9 cellular contexts compared by ENCODE assay signal in genomic region chr2:127084611-127085031, GRCh38. TPM values are rescaled to one million over a fixed set of nuclear protein-coding genes. Genes with fewer than 3 reads are reported as not detected.
DNase-seq lines count a peak whose midpoint lies in the region; ATAC-seq and TF ChIP-seq lines count a peak whose summit lies in the region.
"Had no signal": no experiment of that assay in that cellular context is flagged by ENCODE, and none has a peak within 500 bp of the region (broad histone marks: within the 10 kb centered on the region; RNA-seq: fewer than 3 reads in every experiment).

No MANE protein-coding gene starts in this region.

- H3K4me1 ChIP-seq in CD4-positive, CD25-positive, alpha-beta regulatory T cell (ENCODE audit: control insufficient read depth, insufficient read depth, low read length, poor library complexity, severe bottlenecking) = peaks cover 54% of the 10 kb centered on the region
- H3K4me1 ChIP-seq in colonic mucosa = peaks cover 39% of the 10 kb centered on the region
- H3K4me1 ChIP-seq in ovary (ENCODE audit: insufficient read depth) = peaks cover 38% of the 10 kb centered on the region
- no peaks in the 10 kb centered on the region for H3K4me1 ChIP-seq in aorta (ENCODE audit: control insufficient read depth in 1 of 2, insufficient read depth in 2 of 2, low read length in 2 of 2)

- H3K4me1 Mint-ChIP-seq in CD4-positive, CD25-positive, alpha-beta regulatory T cell = peaks cover 4 to 53% (median 19%) of the 10 kb centered on the region in 4 donors
- peaks cover 41% of the 10 kb centered on the region for H3K4me1 Mint-ChIP-seq in T-helper 1 cell treated with Interleukin-12 subunit alpha and Interleukin-12 subunit beta and Interleukin-4 antibody, amounts not matched to agents 30 μg/mL and 1 μg/mL, for 36 hours (ENCODE audit: low read depth)

- no peak for TF ChIP-seq CTCF in colonic mucosa (IDR thresholded peaks at IDR 0.05)
- TF ChIP-seq CTCF in ovary (IDR thresholded peaks at IDR 0.05) = no peak

- peak overlapping the region in 3 of 4 donors; percentile 26 to 84 (median 56) for H3K4me3 Mint-ChIP-seq in CD4-positive, CD25-positive, alpha-beta regulatory T cell
- peak overlapping the region; percentile 46 for H3K4me3 Mint-ChIP-seq in T-helper 1 cell treated with Interleukin-12 subunit alpha and Interleukin-12 subunit beta and Interleukin-4 antibody, amounts not matched to agents 30 μg/mL and 1 μg/mL, for 36 hours

- WGBS in ovary, 3 donors = 40 to 54% (median 46%) methylated on average over 6 to 7 of the region's 7 CpGs
- WGBS in aorta, 2 donors = 78 to 81% methylated on average over 7 of the region's 7 CpGs

- no peaks in the 10 kb centered on the region for H3K9me3 ChIP-seq in CD4-positive, CD25-positive, alpha-beta regulatory T cell (ENCODE audit: control insufficient read depth in 2 of 2, low read length in 2 of 2)
- H3K9me3 ChIP-seq in colonic mucosa = no peaks in the 10 kb centered on the region
- no peaks in the 10 kb centered on the region for H3K9me3 ChIP-seq in ovary
- no peaks in the 10 kb centered on the region for H3K9me3 ChIP-seq in aorta (ENCODE audit: control insufficient read depth, low read length)

- TF ChIP-seq POLR2A in ovary (IDR thresholded peaks at IDR 0.05) = no peak

- no peaks in the 10 kb centered on the region for H3K27me3 Mint-ChIP-seq in CD4-positive, CD25-positive, alpha-beta regulatory T cell
- H3K27me3 Mint-ChIP-seq in T-helper 1 cell treated with Interleukin-12 subunit alpha and Interleukin-12 subunit beta and Interleukin-4 antibody, amounts not matched to agents 30 μg/mL and 1 μg/mL, for 36 hours (ENCODE audit: low read depth) = no peaks in the 10 kb centered on the region

- intact Hi-C loops in colonic mucosa (cut with DNase I) = no loop called here
- intact Hi-C loops in ovary (cut with DNase I) = loop anchor here in 1 of 4 donors (10.0 kb wide), 1 partner anchor 70 kb away; no protein-coding TSS in a partner anchor
- intact Hi-C loops in aorta (cut with DNase I) = no loop called here

- H3K27me3 ChIP-seq in CD4-positive, CD25-positive, alpha-beta regulatory T cell (ENCODE audit: control insufficient read depth, insufficient read depth, low read length) = no peaks in the 10 kb centered on the region
- no peaks in the 10 kb centered on the region for H3K27me3 ChIP-seq in colonic mucosa
- H3K27me3 ChIP-seq in ovary = no peaks in the 10 kb centered on the region
- no peaks in the 10 kb centered on the region for H3K27me3 ChIP-seq in aorta (ENCODE audit: control insufficient read depth in 1 of 2, insufficient read depth in 2 of 2, low read length in 1 of 2)

- no peak for TF ChIP-seq EP300 in ovary (IDR thresholded peaks at IDR 0.05)

- peak overlapping the region; percentile 51 for H3K27ac ChIP-seq in CD4-positive, CD25-positive, alpha-beta regulatory T cell (ENCODE audit: insufficient read depth, low read length, poor library complexity, severe bottlenecking)
- peak overlapping the region; percentile 64 for H3K27ac ChIP-seq in colonic mucosa
- peak overlapping the region; percentile 69 to 90 for H3K27ac ChIP-seq in ovary
- no peak overlapping the region for H3K27ac ChIP-seq in aorta (ENCODE audit: low read depth in 1 of 2, low read length in 2 of 2)

- ATAC-seq in CD4-positive, CD25-positive, alpha-beta regulatory T cell (ENCODE audit: low read depth in 2 of 2) = no peak
- ATAC-seq in aorta (ENCODE audit: low FRiP score) = no peak
- ATAC-seq in GM18519 (IDR thresholded peaks at IDR 0.05; ENCODE audit: low FRiP score, unreplicated experiment) = no peak

- no peaks in the 10 kb centered on the region for H3K36me3 Mint-ChIP-seq in CD4-positive, CD25-positive, alpha-beta regulatory T cell
- no peaks in the 10 kb centered on the region for H3K36me3 Mint-ChIP-seq in T-helper 1 cell treated with Interleukin-12 subunit alpha and Interleukin-12 subunit beta and Interleukin-4 antibody, amounts not matched to agents 30 μg/mL and 1 μg/mL, for 36 hours (ENCODE audit: low read depth)

- H3K9ac ChIP-seq in colonic mucosa (ENCODE audit: low read depth in 2 of 2, low read length in 2 of 2) = peak overlapping the region in 1 of 2 donors; percentile 70

- no peak overlapping the region for H3K4me3 ChIP-seq in CD4-positive, CD25-positive, alpha-beta regulatory T cell (ENCODE audit: low read depth, low read length)
- no peak overlapping the region for H3K4me3 ChIP-seq in colonic mucosa
- H3K4me3 ChIP-seq in ovary = peak overlapping the region; percentile 8
- no peak overlapping the region for H3K4me3 ChIP-seq in aorta (ENCODE audit: low read length in 2 of 2)

- no peaks in the 10 kb centered on the region for H3K36me3 ChIP-seq in CD4-positive, CD25-positive, alpha-beta regulatory T cell (ENCODE audit: control insufficient read depth, insufficient read depth, low read length)
- no peaks in the 10 kb centered on the region for H3K36me3 ChIP-seq in colonic mucosa
- no peaks in the 10 kb centered on the region for H3K36me3 ChIP-seq in ovary
- H3K36me3 ChIP-seq in aorta (ENCODE audit: control insufficient read depth in 1 of 2, insufficient read depth in 2 of 2, low read length in 1 of 2) = no peaks in the 10 kb centered on the region

- DNase-seq in CD4-positive, CD25-positive, alpha-beta regulatory T cell = peak in 2 of 3 donors; percentile 31 to 40
- DNase-seq in colonic mucosa (no peak), ovary (no peak), D341Med (ENCODE audit: low spot score) (no peak), NCI-H146 (lab: John Stamatoyannopoulos, UW) (no peak), aorta (no peak)
- DNase-seq: cortex of kidney had no signal

- H3K27ac Mint-ChIP-seq in CD4-positive, CD25-positive, alpha-beta regulatory T cell = peak overlapping the region; percentile 29 to 82 (median 79)
- H3K27ac Mint-ChIP-seq in T-helper 1 cell treated with Interleukin-12 subunit alpha and Interleukin-12 subunit beta and Interleukin-4 antibody, amounts not matched to agents 30 μg/mL and 1 μg/mL, for 36 hours = peak overlapping the region; percentile 82

- no peaks in the 10 kb centered on the region for H3K9me3 Mint-ChIP-seq in CD4-positive, CD25-positive, alpha-beta regulatory T cell
- no peaks in the 10 kb centered on the region for H3K9me3 Mint-ChIP-seq in T-helper 1 cell treated with Interleukin-12 subunit alpha and Interleukin-12 subunit beta and Interleukin-4 antibody, amounts not matched to agents 30 μg/mL and 1 μg/mL, for 36 hours

RNA-seq across cellular contexts. Expression of gene BIN1, which starts 22.3 kb away (rescaled TPM):
- total RNA-seq in CD4-positive, CD25-positive, alpha-beta regulatory T cell = 204 TPM
- 100 to 1,000 TPM; 131 to 228 (median 157) TPM for polyA plus RNA-seq in CD4-positive, CD25-positive, alpha-beta regulatory T cell
- 10 to 100 TPM; 38.5 to 60.8 TPM for total RNA-seq in colonic mucosa
- total RNA-seq in ovary = 10 to 100 TPM; 25.2 to 77.3 (median 57.6) TPM
- 10 to 100 TPM; 16.7 to 32.6 TPM for polyA plus RNA-seq in ovary
- total RNA-seq in aorta = 10 to 100 TPM; 22.9 to 37.9 TPM
- 10 to 100 TPM; 15.4 to 20.3 TPM for polyA plus RNA-seq in aorta

Comparison
In these comparisons a context has a peak if more than half of its experiments do, and no peak if none do; other contexts are left out.
1. DNase-seq: peak in CD4-positive, CD25-positive, alpha-beta regulatory T cell (2 of 3); none in colonic mucosa (single experiment), ovary (0 of 5), D341Med (single experiment), NCI-H146 (single experiment) and aorta (0 of 2).
2. H3K27ac ChIP-seq: peak in CD4-positive, CD25-positive, alpha-beta regulatory T cell (single experiment), colonic mucosa (single experiment) and ovary (2 of 2); none in aorta (0 of 2).